ENCODE assay signal across 25 cellular contexts in genomic region chr16:83973581-83974385, GRCh38. TPM values are rescaled to one million over a fixed set of nuclear protein-coding genes. Genes with fewer than 3 reads are reported as not detected.
A peak's percentile ranks its signal among the peaks of the same experiment; 100 is the strongest.
DNase-seq lines count a peak whose midpoint lies in the region; ATAC-seq, FAIRE-seq and TF ChIP-seq lines count a peak whose summit lies in the region.
"Had no signal": no experiment of that assay in that cellular context is flagged by ENCODE, and none has a peak within 500 bp of the region (broad histone marks: within the 10 kb centered on the region; RNA-seq: fewer than 3 reads in every experiment).

No MANE protein-coding gene starts in this region.

- H3K36me3 ChIP-seq in NT2/D1 (ENCODE audit: insufficient read depth, insufficient read length, low read length) (no peaks in the 10 kb centered on the region), neural progenitor cell (no peaks in the 10 kb centered on the region)
- H3K36me3 ChIP-seq: SJSA1 had no signal

- ATAC-seq in activated CD4-positive, CD25-positive, alpha-beta regulatory T cell treated with anti-CD3 and anti-CD28 coated beads, Interleukin-2, amount 50 U/mL, for 24 hours: no peak

- intact Hi-C loops in CD14-positive monocyte (cut with micrococcal nuclease): no loop called here

- H3K27ac Mint-ChIP-seq in CD14-positive monocyte (peak overlapping the region in 1 of 7 donors; percentile 50), chondrocyte (ENCODE audit: unreplicated experiment) (no peak overlapping the region), neural progenitor cell (peak overlapping the region; percentile 17)

- TF ChIP-seq CTCF in CD14-positive monocyte (IDR thresholded peaks at IDR 0.05) (no peak), chondrocyte (IDR thresholded peaks at IDR 0.05) (no peak), neural progenitor cell (IDR thresholded peaks at IDR 0.05) (no peak), D721Med (IDR thresholded peaks at IDR 0.05; ENCODE audit: insufficient read depth, missing control alignments) (no peak), GM13976 (IDR thresholded peaks at IDR 0.05; ENCODE audit: borderline replicate concordance, control extremely low read depth, extremely low read depth, insufficient read depth, missing control alignments) (no peak)

- no peak overlapping the region for H3K4me3 Mint-ChIP-seq in CD14-positive monocyte
- no peak overlapping the region for H3K4me3 Mint-ChIP-seq in chondrocyte (ENCODE audit: unreplicated experiment)
- H3K4me3 Mint-ChIP-seq in neural progenitor cell: no peak overlapping the region

- no peak overlapping the region for H2AFZ ChIP-seq in neural progenitor cell (replicated peaks)

- in situ Hi-C loops in GM13976 (cut with MboI; ENCODE audit: low sequenced_read_pairs, unreplicated experiment): loop anchor here (10.0 to 25.0 kb wide), 3 partner anchors 89 to 514 kb away; partner anchors contain the start of gene TAF1C

- H3K4me3 ChIP-seq in NT2/D1 (ENCODE audit: insufficient read length, low read depth): no peak overlapping the region
- no peak overlapping the region for H3K4me3 ChIP-seq in neural progenitor cell
- H3K4me3 ChIP-seq: SJSA1 had no signal

- H3K9me3 Mint-ChIP-seq in CD14-positive monocyte (peaks cover 7 to 25% (median 17%) of the 10 kb centered on the region in 7 donors), chondrocyte (ENCODE audit: low read depth) (peaks cover 13% of the 10 kb centered on the region), neural progenitor cell (peaks cover 17% of the 10 kb centered on the region)

- DNase-seq in CD14-positive monocyte (ENCODE audit: low spot score) (peak; percentile 19), NT2/D1 (ENCODE audit: low read depth, low spot score) (no peak), chondrocyte (ENCODE audit: low spot score) (peak; percentile 49), neural progenitor cell (ENCODE audit: low spot score) (no peak), D721Med (ENCODE audit: insufficient read length, low spot score) (no peak), activated T-cell treated with anti-CD3 and anti-CD28 coated beads for 4 hours (no peak), GM13976 (ENCODE audit: low spot score) (no peak)
- DNase-seq: DMS53, H7, IMR-90, NCI-H1092, NCI-H1417 treated with DMSO at 0.1 percent for 48 hours, NCI-H1694 treated with DMSO at 0.1 percent for 48 hours, NCI-H2081, NCI-H2171, NCI-H226, NCI-H510A, NCI-H69 had no signal

- peaks cover 31% of the 10 kb centered on the region for H3K4me1 ChIP-seq in NT2/D1 (ENCODE audit: insufficient read depth, insufficient read length)
- H3K4me1 ChIP-seq in neural progenitor cell: peaks cover 21% of the 10 kb centered on the region

- H3K79me2 ChIP-seq in neural progenitor cell (ENCODE audit: low read depth): peaks cover 10% of the 10 kb centered on the region

- H3K36me3 Mint-ChIP-seq in CD14-positive monocyte (no peaks in the 10 kb centered on the region), chondrocyte (ENCODE audit: low read depth) (peaks cover 2% of the 10 kb centered on the region), neural progenitor cell (peaks cover 24% of the 10 kb centered on the region)

- H3K27me3 Mint-ChIP-seq in CD14-positive monocyte (ENCODE audit: low read depth in 3 of 3) (peaks cover 44 to 49% (median 49%) of the 10 kb centered on the region in 3 donors), chondrocyte (ENCODE audit: low read depth) (peaks cover 8% of the 10 kb centered on the region), neural progenitor cell (ENCODE audit: insufficient read depth, low read depth) (peaks cover 8% of the 10 kb centered on the region)

- peak overlapping the region; percentile 13 for H3K9ac ChIP-seq in NT2/D1 (ENCODE audit: insufficient read length, low read depth)
- H3K9ac ChIP-seq in neural progenitor cell: no peak overlapping the region

- peaks cover 6% of the 10 kb centered on the region for H3F3A ChIP-seq in neural progenitor cell (ENCODE audit: low read depth)

- peaks cover 7% of the 10 kb centered on the region for H4K20me1 ChIP-seq in neural progenitor cell (ENCODE audit: low read depth)

- no peak overlapping the region for H3K4me2 ChIP-seq in neural progenitor cell

- H3K9me3 ChIP-seq in NT2/D1 (ENCODE audit: insufficient read depth, low read length) (peaks cover 18% of the 10 kb centered on the region), neural progenitor cell (ENCODE audit: low read depth) (no peaks in the 10 kb centered on the region)

- no peak overlapping the region for H3K27ac ChIP-seq in neural progenitor cell
- H3K27ac ChIP-seq: C4-2B, SJSA1 had no signal

- H3K4me1 Mint-ChIP-seq in CD14-positive monocyte: no peaks in the 10 kb centered on the region
- no peaks in the 10 kb centered on the region for H3K4me1 Mint-ChIP-seq in chondrocyte (ENCODE audit: low read depth)
- peaks cover 36% of the 10 kb centered on the region for H3K4me1 Mint-ChIP-seq in neural progenitor cell

- FAIRE-seq in D721Med (lab: Jason Lieb, UNC): no peak
- FAIRE-seq: HTR-8/SVneo, RCC 7860 had no signal

- H3K27me3 ChIP-seq in NT2/D1 (ENCODE audit: insufficient read depth, insufficient read length): peaks cover 11% of the 10 kb centered on the region
- H3K27me3 ChIP-seq in neural progenitor cell: peaks cover 7% of the 10 kb centered on the region

RNA-seq across cellular contexts. Expression of gene NECAB2, which starts 5.7 kb away (rescaled TPM):
- 1 to 10 TPM in 1 of 2 donors, under 1 TPM in 1; 0.33 to 1.4 TPM for polyA plus RNA-seq in CD14-positive monocyte
- total RNA-seq in chondrocyte: 0.40 to 0.72 TPM (median 0.58 TPM) in 3 replicates
- 12.6 and 18.9 TPM in 2 replicates for total RNA-seq in neural progenitor cell (ENCODE audit: low replicate concordance)
- total RNA-seq: Daoy, IMR-90, OCI-LY7, SJSA1 had no signal

RNA-seq across cellular contexts. Expression of gene OSGIN1, which starts 20.7 kb away (rescaled TPM):
- 1 to 10 TPM; 1.8 to 4.0 TPM for polyA plus RNA-seq in CD14-positive monocyte
- total RNA-seq in chondrocyte: 1.3 to 2.8 TPM (median 2.5 TPM) in 3 replicates
- total RNA-seq in neural progenitor cell (ENCODE audit: low replicate concordance): 0.77 TPM in 1 of 2 replicates, not detected in the other

Comparison
In these comparisons a context has a peak if more than half of its experiments do, and no peak if none do; other contexts are left out.
1. DNase-seq: peak in CD14-positive monocyte (single experiment) and chondrocyte (single experiment); none in NT2/D1 (single experiment), neural progenitor cell (single experiment), D721Med (single experiment), activated T-cell treated with anti-CD3 and anti-CD28 coated beads for 4 hours (single experiment) and GM13976 (single experiment).